8 cellular contexts compared by ENCODE assay signal in the genomic region with DNA sequence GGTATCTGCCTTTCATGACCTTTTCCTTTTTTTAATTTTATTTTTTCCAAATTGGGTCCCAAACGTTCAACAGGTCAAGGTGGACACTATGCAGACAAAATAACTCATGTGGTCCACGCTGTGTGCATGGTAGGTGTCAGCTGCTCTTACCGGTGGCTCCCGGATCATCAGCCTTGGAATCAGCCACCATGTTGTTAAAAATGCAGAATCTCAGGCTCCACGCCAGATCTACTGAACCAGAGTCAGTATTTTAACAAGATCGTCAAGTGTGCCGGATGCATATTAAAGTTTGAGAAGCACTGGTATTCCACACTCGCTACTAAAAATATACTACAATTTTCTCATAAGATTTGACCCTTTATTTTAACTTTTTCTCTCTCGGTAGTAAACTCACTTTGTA. TPM values are rescaled to one million over a fixed set of nuclear protein-coding genes. Genes with fewer than 3 reads are reported as not detected.
DNase-seq lines count a peak whose midpoint lies in the region; ATAC-seq and TF ChIP-seq lines count a peak whose summit lies in the region.

No MANE protein-coding gene starts in this region.

- H3K36me3 ChIP-seq in adipocyte (ENCODE audit: control insufficient read depth, insufficient read depth, low read length, severe bottlenecking) (no peaks in the 10 kb centered on the region), liver (ENCODE audit: control insufficient read depth in 4 of 4, insufficient read depth in 3 of 4, low read depth in 1 of 4, low read length in 3 of 4) (no peaks in the 10 kb centered on the region), thyroid gland (no peaks in the 10 kb centered on the region)

- TF ChIP-seq RAD21 in liver (IDR thresholded peaks at IDR 0.05) = no peak

- H3K9ac ChIP-seq in adipocyte (ENCODE audit: low read length) (peak overlapping the region; percentile 92), liver (ENCODE audit: low read depth in 1 of 2, low read length in 2 of 2) (peak overlapping the region in 1 of 2 donors; percentile 69)

- TF ChIP-seq POLR2A in thyroid gland (IDR thresholded peaks at IDR 0.05) = no peak

- no peaks in the 10 kb centered on the region for H3K36me3 Mint-ChIP-seq in activated CD8-positive, alpha-beta memory T cell treated with anti-CD3 and anti-CD28 coated beads, Interleukin-2, amount 10 ng/mL, durations not matched to agents 7 days and 5 days

- intact Hi-C loops in thyroid gland (cut with DNase I) = no loop called here

- CTCF ChIA-PET in activated CD8-positive, alpha-beta memory T cell treated with anti-CD3 and anti-CD28 coated beads, Interleukin-2, amount 10 ng/mL, durations not matched to agents 7 days and 5 days (lab: Charles Lee) = no interaction called here

- TF ChIP-seq CTCF in liver (IDR thresholded peaks at IDR 0.05; ENCODE audit: low read depth, low read length, missing input control) (no peak), thyroid gland (IDR thresholded peaks at IDR 0.05) (no peak)

- H3K4me1 ChIP-seq in adipocyte (ENCODE audit: control insufficient read depth, insufficient read depth, low read length) (peaks cover 24% of the 10 kb centered on the region), liver (ENCODE audit: control insufficient read depth in 4 of 4, insufficient read depth in 4 of 4, low read length in 3 of 4) (peaks cover 2 to 12% (median 6%) of the 10 kb centered on the region in 4 donors), thyroid gland (peaks cover 3 to 9% of the 10 kb centered on the region in 2 donors)

- 23% methylated on average over 9 of the region's 9 CpGs for WGBS in liver
- 13 to 14% methylated on average over 9 of the region's 9 CpGs for WGBS in thyroid gland, 2 donors

- peaks cover 40% of the 10 kb centered on the region for H3K27me3 Mint-ChIP-seq in activated CD8-positive, alpha-beta memory T cell treated with anti-CD3 and anti-CD28 coated beads, Interleukin-2, amount 10 ng/mL, durations not matched to agents 7 days and 5 days

- H3K4me3 Mint-ChIP-seq in activated CD8-positive, alpha-beta memory T cell treated with anti-CD3 and anti-CD28 coated beads, Interleukin-2, amount 10 ng/mL, durations not matched to agents 7 days and 5 days = peak overlapping the region; percentile 45

- H3K27ac Mint-ChIP-seq in activated CD8-positive, alpha-beta memory T cell treated with anti-CD3 and anti-CD28 coated beads, Interleukin-2, amount 10 ng/mL, durations not matched to agents 7 days and 5 days = no peak overlapping the region

- no peak for DNase-seq in activated CD8-positive, alpha-beta memory T cell treated with anti-CD3 and anti-CD28 coated beads, Interleukin-2, amount 10 ng/mL, durations not matched to agents 7 days and 5 days
- DNase-seq in activated CD8-positive, alpha-beta memory T cell treated with anti-CD3 and anti-CD28 coated beads, Interleukin-2, amount 50 U/mL, for 48 hours = no peak
- DNase-seq in adipocyte (ENCODE audit: low read depth) = no peak
- peak; percentile 14 to 17 for DNase-seq in thyroid gland
- no peak for DNase-seq in NCI-H446 treated with DMSO at 0.1 percent for 48 hours (lab: John Stamatoyannopoulos, UW)
- DNase-seq in stimulated activated CD4-positive, alpha-beta T cell treated with anti-CD3 and anti-CD28 coated beads, Interleukin-4, amount 100 ng/mL, for 4 hours = no peak
- no peak for DNase-seq in DMS153 (lab: John Stamatoyannopoulos, UW)

- ATAC-seq in activated CD8-positive, alpha-beta memory T cell treated with anti-CD3 and anti-CD28 coated beads, Interleukin-2, amount 10 ng/mL, durations not matched to agents 7 days and 5 days = no peak

- no peaks in the 10 kb centered on the region for H3K9me3 Mint-ChIP-seq in activated CD8-positive, alpha-beta memory T cell treated with anti-CD3 and anti-CD28 coated beads, Interleukin-2, amount 10 ng/mL, durations not matched to agents 7 days and 5 days (ENCODE audit: low read depth)

- H3K4me3 ChIP-seq in adipocyte (ENCODE audit: low read length) = peak overlapping the region; percentile 84
- peak overlapping the region; percentile 63 to 83 (median 64) for H3K4me3 ChIP-seq in liver (ENCODE audit: low read depth in 1 of 3, low read length in 3 of 3)
- peak overlapping the region in 2 of 3 donors; percentile 31 to 50 for H3K4me3 ChIP-seq in thyroid gland (replicated peaks in 1 of 3)

- H3K27ac ChIP-seq in liver (ENCODE audit: low read depth in 1 of 2, low read length in 2 of 2) = peak overlapping the region; percentile 49 to 64
- H3K27ac ChIP-seq in thyroid gland = peak overlapping the region in 2 of 3 donors; percentile 12 to 46

- H3K9me3 ChIP-seq in adipocyte (ENCODE audit: control insufficient read depth, low read length) (no peaks in the 10 kb centered on the region), liver (ENCODE audit: control insufficient read depth in 4 of 4, low read length in 3 of 4) (no peaks in the 10 kb centered on the region), thyroid gland (no peaks in the 10 kb centered on the region)

- peaks cover 8% of the 10 kb centered on the region for H3K4me1 Mint-ChIP-seq in activated CD8-positive, alpha-beta memory T cell treated with anti-CD3 and anti-CD28 coated beads, Interleukin-2, amount 10 ng/mL, durations not matched to agents 7 days and 5 days

- H3K27me3 ChIP-seq in adipocyte (replicated peaks; ENCODE audit: control insufficient read depth, insufficient read depth, low read length) (no peaks in the 10 kb centered on the region), liver (ENCODE audit: control insufficient read depth in 4 of 4, insufficient read depth in 4 of 4, low read length in 3 of 4) (peaks cover 0 to 3% (median 0%) of the 10 kb centered on the region in 4 donors), thyroid gland (no peaks in the 10 kb centered on the region)

TF ChIP-seq in liver, 16 proteins besides CTCF, POLR2A, EP300 and RAD21:
- TF ChIP-seq SP1 (IDR thresholded peaks at IDR 0.05) = no peak
- no peak for TF ChIP-seq NR2F2 (IDR thresholded peaks at IDR 0.05)
- no peak for TF ChIP-seq RXRA (IDR thresholded peaks at IDR 0.05)

RNA-seq across cellular contexts. Expression of gene LDLRAD3, which starts 0.6 kb away (rescaled TPM):
- not detected for total RNA-seq in activated CD8-positive, alpha-beta memory T cell treated with anti-CD3 and anti-CD28 coated beads, Interleukin-2, amount 10 ng/mL, durations not matched to agents 7 days and 5 days
- 1 to 10 TPM in 1 of 2 donors, under 1 TPM in 1; 0.75 to 1.3 TPM for total RNA-seq in liver
- polyA plus RNA-seq in liver = under 1 TPM; 0.88 to 0.99 TPM
- 1 to 10 TPM; 3.6 to 9.3 (median 6.2) TPM for total RNA-seq in thyroid gland

Comparison
In these comparisons a context has a peak if more than half of its experiments do, and no peak if none do; other contexts are left out.
1. DNase-seq: peak in thyroid gland (2 of 2); none in activated CD8-positive, alpha-beta memory T cell treated with anti-CD3 and anti-CD28 coated beads, Interleukin-2, amount 10 ng/mL, durations not matched to agents 7 days and 5 days (single experiment), activated CD8-positive, alpha-beta memory T cell treated with anti-CD3 and anti-CD28 coated beads, Interleukin-2, amount 50 U/mL, for 48 hours (single experiment), adipocyte (single experiment), NCI-H446 treated with DMSO at 0.1 percent for 48 hours (single experiment), stimulated activated CD4-positive, alpha-beta T cell treated with anti-CD3 and anti-CD28 coated beads, Interleukin-4, amount 100 ng/mL, for 4 hours (0 of 2) and DMS153 (single experiment).
2. Peak in every context shown above with its lines, with median percentiles within 50 percentile points of each other: H3K4me3 ChIP-seq.